8 cellular contexts compared by ENCODE assay signal in the genomic region with DNA sequence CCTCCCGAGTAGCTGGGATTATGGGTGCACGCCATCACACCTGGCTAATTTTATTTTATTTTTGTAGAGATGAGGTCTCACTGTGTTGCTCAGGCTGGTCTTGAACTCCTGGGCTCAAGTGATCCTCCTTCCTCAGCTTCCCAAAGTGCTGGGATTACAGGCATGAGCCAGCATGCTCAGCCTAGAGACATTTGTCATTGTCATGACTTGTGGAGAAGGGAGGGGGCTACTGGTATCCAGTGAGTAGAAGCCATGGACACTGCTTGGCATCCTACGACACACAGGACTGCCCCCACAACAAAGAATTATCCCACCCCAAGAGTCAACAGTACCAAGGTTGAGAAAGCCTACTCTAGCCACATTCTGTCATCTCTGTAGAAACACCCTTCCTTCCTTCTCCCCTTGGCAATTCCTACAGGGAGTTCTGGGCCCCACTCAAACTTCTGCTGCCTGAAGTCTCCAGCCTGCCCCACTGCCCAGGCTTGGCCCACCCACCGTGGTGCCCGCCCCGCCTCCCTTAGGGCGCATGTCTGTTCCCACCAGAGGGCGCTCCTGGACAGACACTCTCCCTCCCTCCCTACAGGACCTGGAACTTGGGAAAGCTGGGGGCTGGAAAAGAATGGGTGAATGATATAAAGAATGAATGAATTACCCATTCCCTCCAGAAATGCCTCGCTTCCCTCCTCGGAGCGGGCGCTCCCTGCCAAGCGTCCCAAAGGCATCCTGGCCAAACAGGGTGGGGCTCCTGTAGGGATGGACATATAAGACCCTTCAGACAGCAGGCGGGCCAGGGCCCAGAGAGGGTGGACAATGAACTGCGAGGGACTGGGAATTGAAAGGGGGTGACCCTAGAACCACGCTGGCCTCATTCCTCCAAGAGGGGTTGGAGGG. TPM values are rescaled to one million over a fixed set of nuclear protein-coding genes. Genes with fewer than 3 reads are reported as not detected.
DNase-seq lines count a peak whose midpoint lies in the region; ATAC-seq, FAIRE-seq and TF ChIP-seq lines count a peak whose summit lies in the region.

No MANE protein-coding gene starts in this region.

- H3K4me3 Mint-ChIP-seq in chondrocyte (ENCODE audit: unreplicated experiment), result no peak overlapping the region

- TF ChIP-seq POLR2A in A549 (IDR thresholded peaks at IDR 0.05; ENCODE audit: low read length), result no peak

- H3K4me1 Mint-ChIP-seq in chondrocyte (ENCODE audit: low read depth), result peaks cover 45% of the 10 kb centered on the region

- no peaks in the 10 kb centered on the region for H3K27me3 Mint-ChIP-seq in chondrocyte (ENCODE audit: low read depth)

- DNase-seq in A549 (ENCODE audit: low read depth in 1 of 2, low spot score in 1 of 2) (peak; percentile 88 to 89), GM18507 (ENCODE audit: extremely low spot score, insufficient read length, low read depth) (no peak), NCI-H2196 treated with DMSO at 0.1 percent for 48 hours (lab: John Stamatoyannopoulos, UW; ENCODE audit: unreplicated experiment) (peak; percentile 61), chondrocyte (ENCODE audit: low spot score) (no peak), left colon (peak; percentile 79 to 96)
- DNase-seq in activated CD4-positive, alpha-beta T cell treated with anti-CD3 and anti-CD28 coated beads for 24 hours (ENCODE audit: low read depth in 2 of 2), result peak; percentile 71 to 74
- peak; percentile 77 for DNase-seq in stimulated activated CD4-positive, alpha-beta T cell treated with anti-CD3 and anti-CD28 coated beads, Interleukin-4, amount 100 ng/mL, for 1 hour

- CTCF ChIA-PET in A549 (lab: Yijun Ruan, JAX), result interaction anchor here (0.6 to 14.4 kb wide), 37 partner anchors 9 to 289 kb away, joined by 3 to 416 read pairs (median 3); a partner anchor contains a TSS

- H3K27ac Mint-ChIP-seq in chondrocyte (ENCODE audit: unreplicated experiment), result peak overlapping the region; percentile 45

- TF ChIP-seq CTCF in A549 (IDR thresholded peaks at IDR 0.05) (peak; percentile 97), chondrocyte (IDR thresholded peaks at IDR 0.05) (peak; percentile 90)

- intact Hi-C loops in left colon (cut with DNase I, micrococcal nuclease), result no loop called here

- no peaks in the 10 kb centered on the region for H3K9me3 Mint-ChIP-seq in chondrocyte (ENCODE audit: low read depth)

- no peaks in the 10 kb centered on the region for H3K9me3 ChIP-seq in A549

- POLR2A ChIA-PET in A549 (lab: Yijun Ruan, JAX), result interaction anchor here (6.8 kb wide), 1 partner anchor 14 kb away, joined by 94 read pairs; no protein-coding TSS in a partner anchor

- no peak overlapping the region; the same call in 2 of the 3 replicates for H3K4me3 ChIP-seq in A549

- peak overlapping the region; percentile 92 to 94 for H3K27ac ChIP-seq in A549

- H3K4me2 ChIP-seq in A549, result peak overlapping the region; percentile 91

- WGBS in A549 (ENCODE audit: missing lambda C conversion rate), result 22% methylated on average over 16 of the region's 16 CpGs

- ATAC-seq in A549, result peak; percentile 60 to 79
- peak; percentile 41 for ATAC-seq in left colon
- no peak for ATAC-seq in HG03280 (IDR thresholded peaks at IDR 0.05; ENCODE audit: unreplicated experiment)

- peak; percentile 94 to 97 for TF ChIP-seq RAD21 in A549 (conservative IDR thresholded peaks at IDR 0.05 in 1 of 2, IDR thresholded peaks at IDR 0.05 in 1 of 2)

- FAIRE-seq in A549 (lab: Jason Lieb, UNC) (no peak), GM18507 (lab: Jason Lieb, UNC) (peak; percentile 78)

- no peaks in the 10 kb centered on the region for H3K36me3 Mint-ChIP-seq in chondrocyte (ENCODE audit: low read depth)

- TF ChIP-seq EP300 in A549 (IDR thresholded peaks at IDR 0.05), result no peak

- peaks cover 37% of the 10 kb centered on the region for H3K4me1 ChIP-seq in A549

TF ChIP-seq in A549, 52 proteins besides CTCF, POLR2A, EP300 and RAD21 (continues in another document):
- no peak for TF ChIP-seq HDAC2 (IDR thresholded peaks at IDR 0.05)
- TF ChIP-seq SMC3 (IDR thresholded peaks at IDR 0.05), result peak; percentile 97
- TF ChIP-seq NR3C1 (IDR thresholded peaks at IDR 0.05), result no peak
- TF ChIP-seq KDM1A (IDR thresholded peaks at IDR 0.05; ENCODE audit: low read depth), result no peak
- TF ChIP-seq ZNF302 (CRISPR knock-in tag; IDR thresholded peaks at IDR 0.05), result no peak
- TF ChIP-seq RCOR1 (IDR thresholded peaks at IDR 0.05; ENCODE audit: low read depth, low read length), result no peak
- no peak for TF ChIP-seq RARB (CRISPR knock-in tag; IDR thresholded peaks at IDR 0.05)
- no peak for TF ChIP-seq KDM5A (IDR thresholded peaks at IDR 0.05)
- no peak for TF ChIP-seq HEYL (CRISPR knock-in tag; IDR thresholded peaks at IDR 0.05)
- TF ChIP-seq, protein P1, sequence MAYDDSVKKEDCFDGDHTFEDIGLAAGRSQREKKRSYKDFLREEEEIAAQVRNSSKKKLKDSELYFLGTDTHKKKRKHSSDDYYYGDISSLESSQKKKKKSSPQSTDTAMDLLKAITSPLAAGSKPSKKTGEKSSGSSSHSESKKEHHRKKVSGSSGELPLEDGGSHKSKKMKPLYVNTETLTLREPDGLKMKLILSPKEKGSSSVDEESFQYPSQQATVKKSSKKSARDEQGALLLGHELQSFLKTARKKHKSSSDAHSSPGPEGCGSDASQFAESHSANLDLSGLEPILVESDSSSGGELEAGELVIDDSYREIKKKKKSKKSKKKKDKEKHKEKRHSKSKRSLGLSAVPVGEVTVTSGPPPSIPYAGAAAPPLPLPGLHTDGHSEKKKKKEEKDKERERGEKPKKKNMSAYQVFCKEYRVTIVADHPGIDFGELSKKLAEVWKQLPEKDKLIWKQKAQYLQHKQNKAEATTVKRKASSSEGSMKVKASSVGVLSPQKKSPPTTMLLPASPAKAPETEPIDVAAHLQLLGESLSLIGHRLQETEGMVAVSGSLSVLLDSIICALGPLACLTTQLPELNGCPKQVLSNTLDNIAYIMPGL (CRISPR knock-in tag; IDR thresholded peaks at IDR 0.05; ENCODE audit: borderline replicate concordance), result no peak
- peak; percentile 91; the same call in 1 of the 2 replicates for TF ChIP-seq MAZ (IDR thresholded peaks at IDR 0.05; ENCODE audit: borderline replicate concordance, low read depth, low read length)
- no peak for TF ChIP-seq TFCP2L1 (CRISPR knock-in tag; IDR thresholded peaks at IDR 0.05)
- no peak for TF ChIP-seq BHLHE40 (IDR thresholded peaks at IDR 0.05; ENCODE audit: low read depth, low read length)
- 0 out of 2 replicates have a peak, but pooled peaks have one; percentile 23 for TF ChIP-seq MYC (IDR thresholded peaks at IDR 0.05; ENCODE audit: borderline replicate concordance, low read length)

RNA-seq across cellular contexts. Expression of a gene that starts 5.5 kb away (rescaled TPM):
- polyA plus RNA-seq in A549 (2011; rRNA removed) (147 and 210 TPM in 2 replicates), A549 (2017; fragmentation: RNase III; extraction: RNeasy Plus Mini Kit Qiagen cat#74134 plus additional on column Dnase treatment) (564 to 580 TPM (median 566 TPM) in 3 replicates)
- 395 and 483 TPM in 2 replicates for polyA plus RNA-seq in A549 (2012; cell fraction: cytosol; rRNA removed)
- 319 and 362 TPM in 2 replicates for polyA plus RNA-seq in A549 (2012; cell fraction: nucleus; rRNA removed)
- 203 and 214 TPM in 2 replicates for polyA minus RNA-seq in A549 (2011; rRNA and poly(A)+ RNA removed)
- total RNA-seq in chondrocyte (257 to 284 TPM (median 277 TPM) in 3 replicates), left colon (10 to 100 TPM in 1 of 2 donors, 1 to 10 TPM in 1; 8.4 to 33.4 TPM)

RNA-seq across cellular contexts. Expression of a gene that starts 43.8 kb away (rescaled TPM):
- 7.4 and 7.6 TPM in 2 replicates for polyA plus RNA-seq in A549 (2011; rRNA removed)
- 10.5 and 14.5 TPM in 2 replicates for polyA plus RNA-seq in A549 (2012; cell fraction: cytosol; rRNA removed)
- 33.4 and 45.5 TPM in 2 replicates for polyA plus RNA-seq in A549 (2012; cell fraction: nucleus; rRNA removed)
- polyA plus RNA-seq in A549 (2017; fragmentation: RNase III; extraction: RNeasy Plus Mini Kit Qiagen cat#74134 plus additional on column Dnase treatment), result 6.3 to 7.0 TPM (median 6.4 TPM) in 3 replicates
- polyA minus RNA-seq in A549 (2011; rRNA and poly(A)+ RNA removed), result 9.5 and 15.0 TPM in 2 replicates
- 5.4 to 14.0 TPM (median 10.1 TPM) in 3 replicates for total RNA-seq in chondrocyte
- 10 to 100 TPM; 12.5 to 18.4 TPM for total RNA-seq in left colon

RNA-seq across cellular contexts. Expression of a gene that starts 44.3 kb away (rescaled TPM):
- polyA plus RNA-seq in A549 (2011; rRNA removed) (2.3 and 2.9 TPM in 2 replicates), A549 (2017; fragmentation: RNase III; extraction: RNeasy Plus Mini Kit Qiagen cat#74134 plus additional on column Dnase treatment) (2.5 to 4.4 TPM (median 2.9 TPM) in 3 replicates)
- polyA plus RNA-seq in A549 (2012; cell fraction: cytosol; rRNA removed), result 4.2 and 4.7 TPM in 2 replicates
- 2.8 and 4.1 TPM in 2 replicates for polyA plus RNA-seq in A549 (2012; cell fraction: nucleus; rRNA removed)
- 4.4 and 4.7 TPM in 2 replicates for polyA minus RNA-seq in A549 (2011; rRNA and poly(A)+ RNA removed)
- total RNA-seq in chondrocyte (not detected in 3 replicates), left colon (not detected)

RNA-seq across cellular contexts. Expression of a gene that starts 50.0 kb away (rescaled TPM):
- polyA plus RNA-seq in A549 (2011; rRNA removed) (3.1 and 3.5 TPM in 2 replicates), A549 (2017; fragmentation: RNase III; extraction: RNeasy Plus Mini Kit Qiagen cat#74134 plus additional on column Dnase treatment) (4.3 to 5.6 TPM (median 4.6 TPM) in 3 replicates)
- polyA plus RNA-seq in A549 (2012; cell fraction: cytosol; rRNA removed), result 1.5 and 1.6 TPM in 2 replicates
- polyA plus RNA-seq in A549 (2012; cell fraction: nucleus; rRNA removed), result 0.97 and 1.2 TPM in 2 replicates
- polyA minus RNA-seq in A549 (2011; rRNA and poly(A)+ RNA removed), result 4.6 and 6.2 TPM in 2 replicates
- total RNA-seq in chondrocyte (0.27 to 0.97 TPM (median 0.87 TPM) in 3 replicates), left colon (under 1 TPM in 1 of 2 donors, not detected in 1; 0.34 TPM)

Comparison
In these comparisons a context has a peak if more than half of its experiments do, and no peak if none do; other contexts are left out.
1. DNase-seq: peak in A549 (2 of 2), NCI-H2196 treated with DMSO at 0.1 percent for 48 hours (single experiment), activated CD4-positive, alpha-beta T cell treated with anti-CD3 and anti-CD28 coated beads for 24 hours (2 of 2), left colon (2 of 2) and stimulated activated CD4-positive, alpha-beta T cell treated with anti-CD3 and anti-CD28 coated beads, Interleukin-4, amount 100 ng/mL, for 1 hour (single experiment); none in GM18507 (single experiment) and chondrocyte (single experiment).